In genomic region chr18:8898990-8899389, GRCh38 we compare ENCODE assay signal across 17 cellular contexts.
DNase-seq lines count a peak whose midpoint lies in the region; ATAC-seq and TF ChIP-seq lines count a peak whose summit lies in the region.
"Had no signal": no experiment of that assay in that cellular context is flagged by ENCODE, and none has a peak within 500 bp of the region (broad histone marks: within the 10 kb centered on the region; RNA-seq: fewer than 3 reads in every experiment).

No MANE protein-coding gene starts in this region.

- ATAC-seq in WTC11 (peak; percentile 50; the same call in 1 of the 2 replicates), mucosa of descending colon (no peak), GM21786 (IDR thresholded peaks at IDR 0.05; ENCODE audit: unreplicated experiment) (no peak)
- ATAC-seq: CD8-positive, alpha-beta T cell; left cardiac atrium had no signal

- peak; percentile 81 for DNase-seq in DMS 273 (lab: John Stamatoyannopoulos, UW; ENCODE audit: unreplicated experiment)
- peak; percentile 89 for DNase-seq in LHCN-M2 (ENCODE audit: low read depth)
- DNase-seq in WTC11 (ENCODE audit: low spot score) = peak; percentile 27
- no peak for DNase-seq in kidney epithelial cell (ENCODE audit: low read depth)
- no peak for DNase-seq in mucosa of descending colon
- DNase-seq in activated CD4-positive, alpha-beta memory T cell treated with anti-CD3 and anti-CD28 coated beads, Interleukin-2, amount 10 ng/mL, durations not matched to agents 7 days and 5 days = no peak
- no peak for DNase-seq in mesothelial cell of epicardium (ENCODE audit: low spot score in 2 of 2, unreplicated experiment in 2 of 2)
- DNase-seq: activated CD4-positive, alpha-beta T cell treated with anti-CD3 and anti-CD28 coated beads, Interleukin-2, amount 50 U/mL, for 1 hour; anterior cingulate cortex; CD8-positive, alpha-beta T cell; left cardiac atrium; NCI-H1105 treated with DMSO at 0.1 percent for 48 hours; ovary; Right ventricle myocardium superior; T-helper 1 cell; uterus had no signal

- H3K27ac Mint-ChIP-seq in WTC11 = no peak overlapping the region
- H3K27ac Mint-ChIP-seq in activated CD4-positive, alpha-beta memory T cell treated with anti-CD3 and anti-CD28 coated beads, Interleukin-2, amount 10 ng/mL, durations not matched to agents 7 days and 5 days = no peak overlapping the region
- H3K27ac Mint-ChIP-seq in mesothelial cell of epicardium = no peak overlapping the region
- H3K27ac Mint-ChIP-seq: CD8-positive, alpha-beta T cell had no signal

- peaks cover 14% of the 10 kb centered on the region for H3K36me3 Mint-ChIP-seq in WTC11
- H3K36me3 Mint-ChIP-seq in activated CD4-positive, alpha-beta memory T cell treated with anti-CD3 and anti-CD28 coated beads, Interleukin-2, amount 10 ng/mL, durations not matched to agents 7 days and 5 days (ENCODE audit: low read depth) = no peaks in the 10 kb centered on the region
- H3K36me3 Mint-ChIP-seq in mesothelial cell of epicardium = peaks cover 4% of the 10 kb centered on the region
- H3K36me3 Mint-ChIP-seq: CD8-positive, alpha-beta T cell had no signal

- H3K4me1 Mint-ChIP-seq in WTC11 = no peaks in the 10 kb centered on the region
- H3K4me1 Mint-ChIP-seq in activated CD4-positive, alpha-beta memory T cell treated with anti-CD3 and anti-CD28 coated beads, Interleukin-2, amount 10 ng/mL, durations not matched to agents 7 days and 5 days = no peaks in the 10 kb centered on the region
- H3K4me1 Mint-ChIP-seq in mesothelial cell of epicardium = peaks cover 26% of the 10 kb centered on the region

- no peaks in the 10 kb centered on the region for H3K9me3 ChIP-seq in mucosa of descending colon
- H3K9me3 ChIP-seq: uterus had no signal

- CTCF ChIA-PET in WTC11 (lab: Charles Lee) = no interaction called here
- CTCF ChIA-PET in activated CD4-positive, alpha-beta memory T cell treated with anti-CD3 and anti-CD28 coated beads, Interleukin-2, amount 10 ng/mL, durations not matched to agents 7 days and 5 days (lab: Charles Lee) = no interaction called here

- TF ChIP-seq CTCF in WTC11 (IDR thresholded peaks at IDR 0.05) (no peak), kidney epithelial cell (IDR thresholded peaks at IDR 0.05; ENCODE audit: insufficient read depth, low read length, poor library complexity, severe bottlenecking) (peak; percentile 6), mucosa of descending colon (IDR thresholded peaks at IDR 0.05) (no peak), mesothelial cell of epicardium (IDR thresholded peaks at IDR 0.05; ENCODE audit: unreplicated experiment) (no peak)

- H3K27me3 Mint-ChIP-seq in WTC11 (ENCODE audit: low read depth) = no peaks in the 10 kb centered on the region; the same call in 1 of the 2 replicates
- peaks cover 14% of the 10 kb centered on the region for H3K27me3 Mint-ChIP-seq in activated CD4-positive, alpha-beta memory T cell treated with anti-CD3 and anti-CD28 coated beads, Interleukin-2, amount 10 ng/mL, durations not matched to agents 7 days and 5 days
- no peaks in the 10 kb centered on the region for H3K27me3 Mint-ChIP-seq in mesothelial cell of epicardium (ENCODE audit: low read depth)

- H3K4me3 ChIP-seq in kidney epithelial cell (ENCODE audit: low read depth, low read length) (no peak overlapping the region), mucosa of descending colon (no peak overlapping the region)
- H3K4me3 ChIP-seq: ovary, uterus had no signal

- POLR2A ChIA-PET in WTC11 (lab: Charles Lee) = no interaction called here
- POLR2A ChIA-PET in activated CD4-positive, alpha-beta memory T cell treated with anti-CD3 and anti-CD28 coated beads, Interleukin-2, amount 10 ng/mL, durations not matched to agents 7 days and 5 days (lab: Charles Lee) = no interaction called here

- H3K9me3 Mint-ChIP-seq in WTC11 (peaks cover 59% of the 10 kb centered on the region), mesothelial cell of epicardium (peaks cover 25% of the 10 kb centered on the region)
- no peaks in the 10 kb centered on the region for H3K9me3 Mint-ChIP-seq in activated CD4-positive, alpha-beta memory T cell treated with anti-CD3 and anti-CD28 coated beads, Interleukin-2, amount 10 ng/mL, durations not matched to agents 7 days and 5 days

- no peaks in the 10 kb centered on the region for H3K27me3 ChIP-seq in kidney epithelial cell (ENCODE audit: control insufficient read depth, insufficient read depth, low read length)
- H3K27me3 ChIP-seq: ovary, uterus had no signal

- H3K4me1 ChIP-seq in mucosa of descending colon (ENCODE audit: low read depth) = no peaks in the 10 kb centered on the region
- H3K4me1 ChIP-seq: uterus had no signal

- H3K4me3 Mint-ChIP-seq in WTC11 (no peak overlapping the region), mesothelial cell of epicardium (no peak overlapping the region)
- no peak overlapping the region for H3K4me3 Mint-ChIP-seq in activated CD4-positive, alpha-beta memory T cell treated with anti-CD3 and anti-CD28 coated beads, Interleukin-2, amount 10 ng/mL, durations not matched to agents 7 days and 5 days
- H3K4me3 Mint-ChIP-seq: CD8-positive, alpha-beta T cell had no signal

- intact Hi-C loops in mucosa of descending colon (cut with DNase I, micrococcal nuclease) = no loop called here

- H3K36me3 ChIP-seq in kidney epithelial cell (ENCODE audit: control insufficient read depth, insufficient read depth, low read length) (no peaks in the 10 kb centered on the region), mucosa of descending colon (ENCODE audit: low read depth) (no peaks in the 10 kb centered on the region)
- H3K36me3 ChIP-seq: ovary, uterus had no signal

TF ChIP-seq in WTC11, 78 proteins besides CTCF, POLR2A, EP300 and RAD21:
- TF ChIP-seq, protein P1, sequence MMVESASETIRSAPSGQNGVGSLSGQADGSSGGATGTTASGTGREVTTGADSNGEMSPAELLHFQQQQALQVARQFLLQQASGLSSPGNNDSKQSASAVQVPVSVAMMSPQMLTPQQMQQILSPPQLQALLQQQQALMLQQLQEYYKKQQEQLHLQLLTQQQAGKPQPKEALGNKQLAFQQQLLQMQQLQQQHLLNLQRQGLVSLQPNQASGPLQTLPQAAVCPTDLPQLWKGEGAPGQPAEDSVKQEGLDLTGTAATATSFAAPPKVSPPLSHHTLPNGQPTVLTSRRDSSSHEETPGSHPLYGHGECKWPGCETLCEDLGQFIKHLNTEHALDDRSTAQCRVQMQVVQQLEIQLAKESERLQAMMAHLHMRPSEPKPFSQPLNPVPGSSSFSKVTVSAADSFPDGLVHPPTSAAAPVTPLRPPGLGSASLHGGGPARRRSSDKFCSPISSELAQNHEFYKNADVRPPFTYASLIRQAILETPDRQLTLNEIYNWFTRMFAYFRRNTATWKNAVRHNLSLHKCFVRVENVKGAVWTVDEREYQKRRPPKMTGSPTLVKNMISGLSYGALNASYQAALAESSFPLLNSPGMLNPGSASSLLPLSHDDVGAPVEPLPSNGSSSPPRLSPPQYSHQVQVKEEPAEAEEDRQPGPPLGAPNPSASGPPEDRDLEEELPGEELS (CRISPR knock-in tag; IDR thresholded peaks at IDR 0.05) = no peak
- TF ChIP-seq, protein P2, sequence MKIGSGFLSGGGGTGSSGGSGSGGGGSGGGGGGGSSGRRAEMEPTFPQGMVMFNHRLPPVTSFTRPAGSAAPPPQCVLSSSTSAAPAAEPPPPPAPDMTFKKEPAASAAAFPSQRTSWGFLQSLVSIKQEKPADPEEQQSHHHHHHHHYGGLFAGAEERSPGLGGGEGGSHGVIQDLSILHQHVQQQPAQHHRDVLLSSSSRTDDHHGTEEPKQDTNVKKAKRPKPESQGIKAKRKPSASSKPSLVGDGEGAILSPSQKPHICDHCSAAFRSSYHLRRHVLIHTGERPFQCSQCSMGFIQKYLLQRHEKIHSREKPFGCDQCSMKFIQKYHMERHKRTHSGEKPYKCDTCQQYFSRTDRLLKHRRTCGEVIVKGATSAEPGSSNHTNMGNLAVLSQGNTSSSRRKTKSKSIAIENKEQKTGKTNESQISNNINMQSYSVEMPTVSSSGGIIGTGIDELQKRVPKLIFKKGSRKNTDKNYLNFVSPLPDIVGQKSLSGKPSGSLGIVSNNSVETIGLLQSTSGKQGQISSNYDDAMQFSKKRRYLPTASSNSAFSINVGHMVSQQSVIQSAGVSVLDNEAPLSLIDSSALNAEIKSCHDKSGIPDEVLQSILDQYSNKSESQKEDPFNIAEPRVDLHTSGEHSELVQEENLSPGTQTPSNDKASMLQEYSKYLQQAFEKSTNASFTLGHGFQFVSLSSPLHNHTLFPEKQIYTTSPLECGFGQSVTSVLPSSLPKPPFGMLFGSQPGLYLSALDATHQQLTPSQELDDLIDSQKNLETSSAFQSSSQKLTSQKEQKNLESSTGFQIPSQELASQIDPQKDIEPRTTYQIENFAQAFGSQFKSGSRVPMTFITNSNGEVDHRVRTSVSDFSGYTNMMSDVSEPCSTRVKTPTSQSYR (CRISPR knock-in tag; IDR thresholded peaks at IDR 0.05) = no peak
- TF ChIP-seq IRF2 (CRISPR knock-in tag; IDR thresholded peaks at IDR 0.05; ENCODE audit: borderline replicate concordance, low read depth) (no peak), JAZF1 (CRISPR knock-in tag; IDR thresholded peaks at IDR 0.05) (no peak), ZNF396 (CRISPR knock-in tag; IDR thresholded peaks at IDR 0.05; ENCODE audit: borderline replicate concordance) (no peak), ZNF671 (CRISPR knock-in tag; IDR thresholded peaks at IDR 0.05) (no peak), CBFB (CRISPR knock-in tag; IDR thresholded peaks at IDR 0.05; ENCODE audit: low read depth) (no peak)
TF ChIP-seq in WTC11: peak in this region for 0.

Comparison
In these comparisons a context has a peak if more than half of its experiments do, and no peak if none do; other contexts are left out.
1. DNase-seq: peak in DMS 273 (single experiment), LHCN-M2 (single experiment) and WTC11 (single experiment); none in kidney epithelial cell (single experiment), mucosa of descending colon (0 of 3), activated CD4-positive, alpha-beta memory T cell treated with anti-CD3 and anti-CD28 coated beads, Interleukin-2, amount 10 ng/mL, durations not matched to agents 7 days and 5 days (single experiment) and mesothelial cell of epicardium (0 of 2).